ENCODE assay signal across 13 cellular contexts in genomic region chr9:134162926-134163373, GRCh38. TPM values are rescaled to one million over a fixed set of nuclear protein-coding genes. Genes with fewer than 3 reads are reported as not detected.
DNase-seq lines count a peak whose midpoint lies in the region; ATAC-seq and TF ChIP-seq lines count a peak whose summit lies in the region.
"Had no signal": no experiment of that assay in that cellular context is flagged by ENCODE, and none has a peak within 500 bp of the region (broad histone marks: within the 10 kb centered on the region; RNA-seq: fewer than 3 reads in every experiment).

No MANE protein-coding gene starts in this region.

- in situ Hi-C loops in brain microvascular endothelial cell (cut with HindIII; ENCODE audit: low pct_ligation_motif_present, low sequenced_read_pairs): no loop called here

- no peak for ATAC-seq in HG03097 (IDR thresholded peaks at IDR 0.05; ENCODE audit: low FRiP score, unreplicated experiment)
- ATAC-seq: left lobe of liver had no signal

- H3K27ac ChIP-seq in AG04450 (ENCODE audit: low read depth, low read length) (peak overlapping the region; percentile 77), brain microvascular endothelial cell (no peak overlapping the region), muscle layer of colon (ENCODE audit: low read depth, low read length) (peak overlapping the region; percentile 71)

- POLR2A ChIA-PET in AG04450 (lab: Yijun Ruan, JAX): no interaction called here

- peaks cover 11% of the 10 kb centered on the region for H3K36me3 ChIP-seq in brain microvascular endothelial cell (replicated peaks)
- peaks cover 12% of the 10 kb centered on the region for H3K36me3 ChIP-seq in muscle layer of colon (ENCODE audit: insufficient read depth, low read length)

- no peak for TF ChIP-seq CTCF in AG04450 (IDR thresholded peaks at IDR 0.05; ENCODE audit: low read depth, low read length)
- no peak for TF ChIP-seq CTCF in brain microvascular endothelial cell (IDR thresholded peaks at IDR 0.05; ENCODE audit: low read depth, low read length, missing control alignments)

- H3K4me1 ChIP-seq in muscle layer of colon (ENCODE audit: insufficient read depth, low read length): peaks cover 11% of the 10 kb centered on the region

- H3K9ac ChIP-seq in muscle layer of colon (ENCODE audit: low read length): peak overlapping the region; percentile 16

- CTCF ChIA-PET in AG04450 (lab: Charles Lee): interaction anchor here (0.9 kb wide), 1 partner anchor 138 kb away, joined by 5 read pairs; the partner anchor contains the start of gene BRD3OS

- H3K27me3 ChIP-seq in AG04450 (ENCODE audit: control insufficient read depth, insufficient read depth, low read length) (no peaks in the 10 kb centered on the region), brain microvascular endothelial cell (replicated peaks) (no peaks in the 10 kb centered on the region), muscle layer of colon (ENCODE audit: control insufficient read depth in 1 of 2, insufficient read depth in 2 of 2, low read length in 2 of 2) (no peaks in the 10 kb centered on the region)

- DNase-seq in AG04450 (ENCODE audit: low read depth, low spot score) (no peak), DMS53 treated with DMSO at 0.1 percent for 48 hours (lab: John Stamatoyannopoulos, UW; ENCODE audit: unreplicated experiment) (peak; percentile 33), brain microvascular endothelial cell (no peak), mucosa of gallbladder (ENCODE audit: low spot score) (no peak), NCI-H446 (lab: John Stamatoyannopoulos, UW) (no peak)
- no peak for DNase-seq in stimulated activated CD4-positive, alpha-beta T cell treated with anti-CD3 and anti-CD28 coated beads, Interleukin-4, amount 100 ng/mL, for 1 hour
- DNase-seq: HCEC 1CT had no signal

- H3K4me3 ChIP-seq in AG04450 (ENCODE audit: low read depth, low read length) (peak overlapping the region; percentile 45), brain microvascular endothelial cell (ENCODE audit: low read depth, low read length) (peak overlapping the region; percentile 53), muscle layer of colon (ENCODE audit: low read depth in 1 of 2, low read length in 2 of 2) (peak overlapping the region in 1 of 2 donors; percentile 55)

- no peaks in the 10 kb centered on the region; the same call in 1 of the 2 replicates for H3K9me3 ChIP-seq in AG04450 (ENCODE audit: control insufficient read depth, insufficient read depth, low read length)
- H3K9me3 ChIP-seq in muscle layer of colon (ENCODE audit: low read length): no peaks in the 10 kb centered on the region

RNA-seq across cellular contexts. Expression of gene RNU6ATAC, which starts 1.4 kb away (rescaled TPM):
- not detected in 2 replicates for polyA plus RNA-seq in AG04450 (2011; rRNA removed)
- under 0.01 TPM in 2 replicates for polyA minus RNA-seq in AG04450 (2011; rRNA and poly(A)+ RNA removed)
- 37.1 TPM for total RNA-seq in mucosa of gallbladder
- total RNA-seq: fibroblast of villous mesenchyme, LHCN-M2, renal cortical epithelial cell had no signal

RNA-seq across cellular contexts. Expression of gene WDR5, which starts 27.1 kb away (rescaled TPM):
- 22.3 and 22.7 TPM in 2 replicates for polyA plus RNA-seq in AG04450 (2011; rRNA removed)
- 13.6 TPM in 2 replicates for polyA minus RNA-seq in AG04450 (2011; rRNA and poly(A)+ RNA removed)
- total RNA-seq in mucosa of gallbladder: 27.5 TPM
